ENCODE assay signal across 18 cellular contexts in the genomic region with DNA sequence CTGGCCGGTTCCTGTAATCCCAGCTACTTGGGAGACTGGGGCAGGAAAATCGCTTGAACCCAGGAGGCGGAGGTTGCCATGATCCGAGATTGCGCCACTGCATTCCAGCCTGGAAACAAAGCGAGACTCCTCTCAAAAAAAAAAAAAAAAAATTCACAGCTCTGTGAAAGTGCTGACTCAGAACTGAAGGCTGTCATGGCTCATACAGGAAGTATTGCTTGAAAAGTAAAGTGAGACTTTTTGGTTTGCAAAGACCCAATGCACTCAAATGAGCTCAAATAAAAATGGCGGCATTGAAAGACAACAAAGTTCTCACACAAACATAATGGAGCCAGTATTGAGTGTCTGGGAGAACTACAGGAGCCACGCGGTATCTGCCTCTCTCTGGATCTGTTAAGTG.
DNase-seq lines count a peak whose midpoint lies in the region; FAIRE-seq and TF ChIP-seq lines count a peak whose summit lies in the region.
"Had no signal": no experiment of that assay in that cellular context is flagged by ENCODE, and none has a peak within 500 bp of the region (broad histone marks: within the 10 kb centered on the region; RNA-seq: fewer than 3 reads in every experiment).

No MANE protein-coding gene starts in this region.

- H4K20me1 ChIP-seq in astrocyte (ENCODE audit: insufficient read depth, low read length) (peaks cover 5% of the 10 kb centered on the region), hepatocyte (ENCODE audit: insufficient read depth, poor library complexity, severe bottlenecking) (no peaks in the 10 kb centered on the region)

- WGBS in hepatocyte (ENCODE audit: low lambda C conversion rate, missing lambda C conversion rate): 84% methylated on average over 7 of the region's 9 CpGs

- no peak for TF ChIP-seq CTCF in astrocyte (IDR thresholded peaks at IDR 0.05; ENCODE audit: insufficient read depth, low read depth, low read length)
- TF ChIP-seq CTCF in hepatocyte (IDR thresholded peaks at IDR 0.05; ENCODE audit: poor library complexity): no peak
- no peak for TF ChIP-seq CTCF in progenitor cell of endocrine pancreas (IDR thresholded peaks at IDR 0.05; ENCODE audit: unreplicated experiment)

- H3K27me3 ChIP-seq in astrocyte (ENCODE audit: insufficient read depth, low read length) (no peaks in the 10 kb centered on the region), hepatocyte (no peaks in the 10 kb centered on the region)
- H3K27me3 ChIP-seq: vagina had no signal

- DNase-seq in AG08395 (ENCODE audit: low spot score) (peak; percentile 38), HS-5 (ENCODE audit: low read depth) (peak; percentile 74), astrocyte (ENCODE audit: low read depth) (peak; percentile 70), hepatocyte (ENCODE audit: low spot score) (peak; percentile 15), DMS 273 treated with DMSO at 0.1 percent for 48 hours (lab: John Stamatoyannopoulos, UW) (no peak), progenitor cell of endocrine pancreas (ENCODE audit: low spot score, unreplicated experiment) (no peak), occipital lobe (lab: John Stamatoyannopoulos, UW) (no peak)
- DNase-seq in activated effector memory CD4-positive, alpha-beta T cell treated with anti-CD3 and anti-CD28 coated beads, Interleukin-2, amount 50 U/mL, for 16 hours: no peak
- DNase-seq: activated naive CD8-positive, alpha-beta T cell treated with anti-CD3 and anti-CD28 coated beads for 36 hours; AML-193; head of caudate nucleus; left ventricle myocardium superior; NCI-H524; stimulated activated CD4-positive, alpha-beta T cell treated with anti-CD3 and anti-CD28 coated beads, Interleukin-15, amount 100 ng/mL, for 24 hours; stimulated activated CD8-positive, alpha-beta memory T cell treated with anti-CD3 and anti-CD28 coated beads, Interleukin-4, amount 100 ng/mL, for 48 hours; T-helper 9 cell had no signal

- H3K27me3 Mint-ChIP-seq in astrocyte (ENCODE audit: low read depth, unreplicated experiment) (no peaks in the 10 kb centered on the region), progenitor cell of endocrine pancreas (no peaks in the 10 kb centered on the region)
- H3K27me3 Mint-ChIP-seq: activated naive CD8-positive, alpha-beta T cell treated with anti-CD3 and anti-CD28 coated beads for 36 hours; dendritic cell treated with granulocyte-macrophage colony-stimulating factor and Interleukin-4, amounts not matched to agents 40 ng/mL and 50 ng/mL, for 4 days had no signal

- no peak overlapping the region for H3K9ac ChIP-seq in astrocyte (ENCODE audit: low read length)

- H3K9me3 Mint-ChIP-seq in astrocyte (ENCODE audit: unreplicated experiment) (no peaks in the 10 kb centered on the region), progenitor cell of endocrine pancreas (ENCODE audit: low read depth) (no peaks in the 10 kb centered on the region)
- H3K9me3 Mint-ChIP-seq: activated naive CD8-positive, alpha-beta T cell treated with anti-CD3 and anti-CD28 coated beads for 36 hours had no signal

- H3K79me2 ChIP-seq in astrocyte (ENCODE audit: insufficient read depth, low read length) (peaks cover 17% of the 10 kb centered on the region), hepatocyte (peaks cover 16% of the 10 kb centered on the region)

- no peaks in the 10 kb centered on the region for H3K9me2 ChIP-seq in hepatocyte (replicated peaks; ENCODE audit: insufficient read depth)

- H3K4me1 ChIP-seq in astrocyte (ENCODE audit: insufficient read depth, low read length): peaks cover 2% of the 10 kb centered on the region
- H3K4me1 ChIP-seq in hepatocyte (ENCODE audit: insufficient read depth): no peaks in the 10 kb centered on the region

- H3K36me3 Mint-ChIP-seq in astrocyte (ENCODE audit: low read depth, unreplicated experiment) (peaks cover 3% of the 10 kb centered on the region), progenitor cell of endocrine pancreas (ENCODE audit: insufficient read depth) (no peaks in the 10 kb centered on the region)
- H3K36me3 Mint-ChIP-seq: activated naive CD8-positive, alpha-beta T cell treated with anti-CD3 and anti-CD28 coated beads for 36 hours had no signal

- H3K9me3 ChIP-seq in astrocyte (ENCODE audit: insufficient read depth, low read depth, low read length) (no peaks in the 10 kb centered on the region), hepatocyte (ENCODE audit: low read depth) (no peaks in the 10 kb centered on the region)
- H3K9me3 ChIP-seq: vagina had no signal

- H2AFZ ChIP-seq in astrocyte (ENCODE audit: low read depth, low read length) (no peak overlapping the region), hepatocyte (no peak overlapping the region)

- peaks cover 24% of the 10 kb centered on the region for H3K4me1 Mint-ChIP-seq in astrocyte (ENCODE audit: low read depth, unreplicated experiment)
- no peaks in the 10 kb centered on the region for H3K4me1 Mint-ChIP-seq in progenitor cell of endocrine pancreas (ENCODE audit: low read depth)
- H3K4me1 Mint-ChIP-seq: activated naive CD8-positive, alpha-beta T cell treated with anti-CD3 and anti-CD28 coated beads for 36 hours had no signal

- no peak overlapping the region for H3K27ac ChIP-seq in astrocyte (ENCODE audit: low read depth, low read length)
- no peak overlapping the region for H3K27ac ChIP-seq in hepatocyte
- H3K27ac ChIP-seq: vagina had no signal

- FAIRE-seq in astrocyte (lab: Jason Lieb, UNC): no peak

- no peaks in the 10 kb centered on the region for H3K36me3 ChIP-seq in astrocyte (ENCODE audit: insufficient read depth, low read length)
- no peaks in the 10 kb centered on the region for H3K36me3 ChIP-seq in hepatocyte (replicated peaks; ENCODE audit: insufficient read depth, low read depth)
- H3K36me3 ChIP-seq: vagina had no signal

- H3K4me3 Mint-ChIP-seq in astrocyte (ENCODE audit: unreplicated experiment) (no peak overlapping the region), progenitor cell of endocrine pancreas (ENCODE audit: low read depth) (no peak overlapping the region)
- H3K4me3 Mint-ChIP-seq: activated naive CD8-positive, alpha-beta T cell treated with anti-CD3 and anti-CD28 coated beads for 36 hours; dendritic cell treated with granulocyte-macrophage colony-stimulating factor and Interleukin-4, amounts not matched to agents 40 ng/mL and 50 ng/mL, for 4 days had no signal

- H3K4me3 ChIP-seq in astrocyte (ENCODE audit: insufficient read depth, low read depth, low read length) (no peak overlapping the region), hepatocyte (no peak overlapping the region)
- H3K4me3 ChIP-seq: vagina had no signal

- H3K27ac Mint-ChIP-seq in astrocyte (ENCODE audit: unreplicated experiment) (peak overlapping the region; percentile 81), progenitor cell of endocrine pancreas (no peak overlapping the region)
- H3K27ac Mint-ChIP-seq: activated naive CD8-positive, alpha-beta T cell treated with anti-CD3 and anti-CD28 coated beads for 36 hours; dendritic cell treated with granulocyte-macrophage colony-stimulating factor and Interleukin-4, amounts not matched to agents 40 ng/mL and 50 ng/mL, for 4 days had no signal

- H3K4me2 ChIP-seq in astrocyte (ENCODE audit: low read length) (no peak overlapping the region), hepatocyte (no peak overlapping the region)

Comparison
In these comparisons a context has a peak if more than half of its experiments do, and no peak if none do; other contexts are left out.
1. DNase-seq: peak in AG08395 (single experiment), HS-5 (single experiment), astrocyte (single experiment) and hepatocyte (single experiment); none in DMS 273 treated with DMSO at 0.1 percent for 48 hours (single experiment), progenitor cell of endocrine pancreas (single experiment), occipital lobe (single experiment) and activated effector memory CD4-positive, alpha-beta T cell treated with anti-CD3 and anti-CD28 coated beads, Interleukin-2, amount 50 U/mL, for 16 hours (single experiment).